11 cellular contexts compared by ENCODE assay signal in the genomic region with DNA sequence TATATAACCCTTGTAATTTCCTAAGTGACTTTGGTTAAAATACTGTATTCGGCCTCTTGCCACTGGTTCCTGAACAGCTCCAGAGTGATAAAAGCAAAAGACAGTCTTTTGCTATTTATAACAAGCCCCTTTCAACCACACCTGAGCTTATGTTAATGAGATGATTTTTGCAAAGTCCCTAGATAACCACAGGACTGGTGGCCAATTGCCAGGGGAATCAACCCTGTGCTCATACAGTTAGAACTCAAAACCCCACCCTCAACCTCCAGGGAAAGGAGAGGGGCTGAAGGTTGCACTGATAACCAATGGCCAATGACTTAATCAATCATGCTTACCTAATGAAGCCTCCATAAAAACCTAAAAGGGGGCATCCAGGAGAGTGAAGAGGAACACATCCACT.
DNase-seq lines count a peak whose midpoint lies in the region; ATAC-seq and TF ChIP-seq lines count a peak whose summit lies in the region.
"Had no signal": no experiment of that assay in that cellular context is flagged by ENCODE, and none has a peak within 500 bp of the region (broad histone marks: within the 10 kb centered on the region; RNA-seq: fewer than 3 reads in every experiment).

No MANE protein-coding gene starts in this region.

- H3K4me1 ChIP-seq in KMS-11 (ENCODE audit: low read depth, poor library complexity, severe bottlenecking) (peaks cover 48% of the 10 kb centered on the region), right cardiac atrium (ENCODE audit: control insufficient read depth, insufficient read depth, low read length) (peaks cover 10% of the 10 kb centered on the region)

- no peaks in the 10 kb centered on the region for H4K20me1 ChIP-seq in KMS-11 (ENCODE audit: insufficient read depth)

- no peaks in the 10 kb centered on the region for H3K36me3 ChIP-seq in KMS-11 (ENCODE audit: insufficient read depth)
- H3K36me3 ChIP-seq: heart right ventricle, sigmoid colon had no signal

- no peaks in the 10 kb centered on the region for H3K9me3 ChIP-seq in right cardiac atrium (ENCODE audit: control insufficient read depth, low read length)
- H3K9me3 ChIP-seq: sigmoid colon had no signal

- no peak overlapping the region for H3K9ac ChIP-seq in KMS-11

- no peak overlapping the region for H2AFZ ChIP-seq in KMS-11 (ENCODE audit: low read depth)

- WGBS in right cardiac atrium: 98% methylated on average over 1 of the region's 1 CpG

- H3K27ac ChIP-seq in KMS-11: no peak overlapping the region
- peak overlapping the region; percentile 20 to 100 (median 86) for H3K27ac ChIP-seq in dorsolateral prefrontal cortex
- peak overlapping the region; percentile 90 for H3K27ac ChIP-seq in temporal lobe (ENCODE audit: low read depth, low read length)
- no peak overlapping the region for H3K27ac ChIP-seq in right cardiac atrium (ENCODE audit: low read length)
- H3K27ac ChIP-seq: heart right ventricle, sigmoid colon had no signal

- no peak for TF ChIP-seq CTCF in KMS-11 (conservative IDR thresholded peaks at IDR 0.05; ENCODE audit: low read depth, low read length)
- no peak for TF ChIP-seq CTCF in dorsolateral prefrontal cortex (IDR thresholded peaks at IDR 0.05 in 54 of 56, conservative IDR thresholded peaks at IDR 0.05 in 2 of 56; ENCODE audit: low read depth in 1 of 56, partially characterized antibody in 56 of 56)

- intact Hi-C loops in dorsolateral prefrontal cortex (cut with DNase I) (no loop called here), right cardiac atrium (cut with DNase I) (no loop called here)

- ATAC-seq in GM18870 (IDR thresholded peaks at IDR 0.05; ENCODE audit: unreplicated experiment) (no peak), right cardiac atrium (no peak)

- peak overlapping the region; percentile 39; the same call in 1 of the 2 replicates for H3K4me2 ChIP-seq in KMS-11

- peaks cover 28% of the 10 kb centered on the region; the same call in 1 of the 2 replicates for H3K79me2 ChIP-seq in KMS-11 (ENCODE audit: insufficient read depth, low read depth)

- no peak overlapping the region for H3K4me3 ChIP-seq in KMS-11 (IDR thresholded peaks at IDR 0.05; ENCODE audit: insufficient read depth, low read depth, low read length)
- H3K4me3 ChIP-seq in dorsolateral prefrontal cortex: peak overlapping the region in 1 of 59 donors; percentile 8
- no peak overlapping the region for H3K4me3 ChIP-seq in right cardiac atrium (ENCODE audit: low read length)
- H3K4me3 ChIP-seq: heart right ventricle, sigmoid colon had no signal

- H3K27me3 ChIP-seq in KMS-11 (ENCODE audit: insufficient read depth, low read depth) (no peaks in the 10 kb centered on the region), dorsolateral prefrontal cortex (no peaks in the 10 kb centered on the region), right cardiac atrium (ENCODE audit: control insufficient read depth, insufficient read depth) (no peaks in the 10 kb centered on the region)
- H3K27me3 ChIP-seq: heart right ventricle, sigmoid colon had no signal

- DNase-seq in stimulated activated CD4-positive, alpha-beta T cell treated with anti-CD3 and anti-CD28 coated beads, Interleukin-15, amount 100 ng/mL, for 24 hours: peak; percentile 57
- no peak for DNase-seq in stimulated activated CD4-positive, alpha-beta T cell treated with anti-CD3 and anti-CD28 coated beads, Interleukin-12 subunit alpha, Interleukin-12 subunit beta, amount 100 ng/mL, for 4 hours
- DNase-seq in dorsolateral prefrontal cortex (no peak), right cardiac atrium (no peak), RKO (ENCODE audit: low spot score) (no peak)
- DNase-seq: heart right ventricle, NCI-H187, sigmoid colon had no signal

Comparison
In these comparisons a context has a peak if more than half of its experiments do, and no peak if none do; other contexts are left out.
1. H3K27ac ChIP-seq: peak in dorsolateral prefrontal cortex (59 of 59) and temporal lobe (single experiment); none in KMS-11 (single experiment) and right cardiac atrium (single experiment).